ENCODE assay signal across 8 cellular contexts in the genomic region with DNA sequence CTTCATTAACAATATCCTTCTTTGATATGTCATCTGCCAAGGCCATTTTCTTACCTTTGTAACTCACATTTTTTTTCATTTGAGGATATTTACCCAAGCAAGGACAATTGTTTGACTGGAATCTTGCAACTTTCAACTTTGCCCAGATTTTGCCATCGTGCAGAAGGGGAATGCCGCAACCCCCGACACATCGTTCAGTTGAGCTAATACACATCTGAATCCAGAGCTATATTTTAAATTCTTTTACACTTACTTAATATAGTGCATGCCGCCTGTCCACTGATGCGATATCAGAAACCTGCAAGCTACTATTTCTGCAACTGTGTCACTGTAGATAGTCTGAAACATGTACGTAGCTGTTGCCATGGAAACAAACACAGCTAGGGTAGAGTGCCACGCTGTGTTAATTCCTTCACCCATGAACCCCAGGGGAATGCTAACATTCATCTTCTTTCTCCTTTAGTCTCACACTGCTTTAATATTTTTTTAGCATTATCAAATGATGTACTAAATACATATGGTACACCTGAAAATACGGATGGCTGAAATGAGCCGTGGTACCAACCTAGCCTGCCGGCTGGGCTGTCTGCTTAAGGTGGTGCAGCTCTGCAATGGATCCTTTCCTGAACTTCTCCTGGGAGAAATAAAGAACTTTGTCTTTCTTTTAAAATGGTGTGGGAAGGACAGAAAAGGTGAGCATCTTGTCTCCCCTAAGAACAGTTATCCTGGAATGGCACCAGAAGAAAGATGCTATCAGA.
A peak's percentile ranks its signal among the peaks of the same experiment; 100 is the strongest.
DNase-seq lines count a peak whose midpoint lies in the region; ATAC-seq and TF ChIP-seq lines count a peak whose summit lies in the region.

No MANE protein-coding gene starts in this region.

- ATAC-seq in CD8-positive, alpha-beta T cell: no peak
- ATAC-seq in GM19397 (IDR thresholded peaks at IDR 0.05; ENCODE audit: unreplicated experiment) (peak; percentile 92), HG03139 (IDR thresholded peaks at IDR 0.05; ENCODE audit: unreplicated experiment) (peak; percentile 79)

- H3K4me3 Mint-ChIP-seq in CD8-positive, alpha-beta T cell: no peak overlapping the region
- H3K4me3 Mint-ChIP-seq in activated T-helper 1 cell treated with anti-CD3 and anti-CD28 coated beads, Interleukin-12 subunit alpha, Interleukin-12 subunit beta, Interleukin-2, Interleukin-4 antibody, amounts not matched to agents 30 ng/mL and 10 ng/mL and 1 ng/mL, durations not matched to agents 14 hours and 24 hours and 36 hours: no peak overlapping the region

- no peak for TF ChIP-seq CTCF in CD8-positive, alpha-beta T cell (IDR thresholded peaks at IDR 0.05)
- no peak for TF ChIP-seq CTCF in dorsolateral prefrontal cortex (IDR thresholded peaks at IDR 0.05 in 54 of 56, conservative IDR thresholded peaks at IDR 0.05 in 2 of 56; ENCODE audit: low read depth in 1 of 56, partially characterized antibody in 56 of 56)

- H3K36me3 Mint-ChIP-seq in CD8-positive, alpha-beta T cell: peaks cover 19% of the 10 kb centered on the region
- H3K36me3 Mint-ChIP-seq in activated T-helper 1 cell treated with anti-CD3 and anti-CD28 coated beads, Interleukin-12 subunit alpha, Interleukin-12 subunit beta, Interleukin-2, Interleukin-4 antibody, amounts not matched to agents 30 ng/mL and 10 ng/mL and 1 ng/mL, durations not matched to agents 14 hours and 24 hours and 36 hours (ENCODE audit: low read depth): peaks cover 3% of the 10 kb centered on the region

- peaks cover 46% of the 10 kb centered on the region for H3K4me1 Mint-ChIP-seq in CD8-positive, alpha-beta T cell (ENCODE audit: low read depth)
- no peaks in the 10 kb centered on the region for H3K4me1 Mint-ChIP-seq in activated T-helper 1 cell treated with anti-CD3 and anti-CD28 coated beads, Interleukin-12 subunit alpha, Interleukin-12 subunit beta, Interleukin-2, Interleukin-4 antibody, amounts not matched to agents 30 ng/mL and 10 ng/mL and 1 ng/mL, durations not matched to agents 14 hours and 24 hours and 36 hours (ENCODE audit: low read depth)

- no peaks in the 10 kb centered on the region for H3K9me3 ChIP-seq in CD8-positive, alpha-beta T cell (ENCODE audit: low read length)

- no peaks in the 10 kb centered on the region for H3K36me3 ChIP-seq in CD8-positive, alpha-beta T cell (ENCODE audit: insufficient read depth, low read length)

- CTCF ChIA-PET in CD8-positive, alpha-beta T cell (lab: Charles Lee): interaction anchor here (0.8 to 1.5 kb wide), 4 partner anchors 8 to 317 kb away, joined by 3 to 4 read pairs (median 3); no protein-coding TSS in a partner anchor

- H3K27me3 ChIP-seq in CD8-positive, alpha-beta T cell (ENCODE audit: insufficient read depth, low read length): no peaks in the 10 kb centered on the region
- no peaks in the 10 kb centered on the region for H3K27me3 ChIP-seq in dorsolateral prefrontal cortex

- H3K4me3 ChIP-seq in CD8-positive, alpha-beta T cell (ENCODE audit: low read depth, low read length): no peak overlapping the region
- H3K4me3 ChIP-seq in dorsolateral prefrontal cortex: peak overlapping the region in 51 of 59 donors; percentile 1 to 59 (median 39)

- H3K27ac Mint-ChIP-seq in CD8-positive, alpha-beta T cell: peak overlapping the region; percentile 28
- H3K27ac Mint-ChIP-seq in activated T-helper 1 cell treated with anti-CD3 and anti-CD28 coated beads, Interleukin-12 subunit alpha, Interleukin-12 subunit beta, Interleukin-2, Interleukin-4 antibody, amounts not matched to agents 30 ng/mL and 10 ng/mL and 1 ng/mL, durations not matched to agents 14 hours and 24 hours and 36 hours: no peak overlapping the region

- POLR2A ChIA-PET in CD8-positive, alpha-beta T cell (lab: Charles Lee): interaction anchor here (0.7 to 1.2 kb wide), 4 partner anchors 10 to 273 kb away, joined by 3 to 4 read pairs (median 4); no protein-coding TSS in a partner anchor

- H3K27me3 Mint-ChIP-seq in CD8-positive, alpha-beta T cell (ENCODE audit: low read depth): no peaks in the 10 kb centered on the region
- no peaks in the 10 kb centered on the region for H3K27me3 Mint-ChIP-seq in activated T-helper 1 cell treated with anti-CD3 and anti-CD28 coated beads, Interleukin-12 subunit alpha, Interleukin-12 subunit beta, Interleukin-2, Interleukin-4 antibody, amounts not matched to agents 30 ng/mL and 10 ng/mL and 1 ng/mL, durations not matched to agents 14 hours and 24 hours and 36 hours (ENCODE audit: insufficient read depth)

- no peaks in the 10 kb centered on the region for H3K4me1 ChIP-seq in CD8-positive, alpha-beta T cell (ENCODE audit: insufficient read depth, low read length)

- H3K27ac ChIP-seq in CD8-positive, alpha-beta T cell (ENCODE audit: low read depth, low read length): no peak overlapping the region
- H3K27ac ChIP-seq in dorsolateral prefrontal cortex: peak overlapping the region in 1 of 59 donors; percentile 38

- no peaks in the 10 kb centered on the region for H3K9me3 Mint-ChIP-seq in CD8-positive, alpha-beta T cell
- no peaks in the 10 kb centered on the region for H3K9me3 Mint-ChIP-seq in activated T-helper 1 cell treated with anti-CD3 and anti-CD28 coated beads, Interleukin-12 subunit alpha, Interleukin-12 subunit beta, Interleukin-2, Interleukin-4 antibody, amounts not matched to agents 30 ng/mL and 10 ng/mL and 1 ng/mL, durations not matched to agents 14 hours and 24 hours and 36 hours

- intact Hi-C loops in CD8-positive, alpha-beta T cell (cut with DNase I, micrococcal nuclease): no loop called here
- intact Hi-C loops in dorsolateral prefrontal cortex (cut with DNase I): no loop called here
- intact Hi-C loops in activated T-helper 1 cell treated with anti-CD3 and anti-CD28 coated beads, Interleukin-12 subunit alpha, Interleukin-12 subunit beta, Interleukin-2, Interleukin-4 antibody, amounts not matched to agents 30 ng/mL and 10 ng/mL and 1 ng/mL, durations not matched to agents 14 hours and 24 hours and 36 hours (cut with micrococcal nuclease): no loop called here

- DNase-seq in CD8-positive, alpha-beta T cell: no peak
- DNase-seq in dorsolateral prefrontal cortex (peak in 2 of 10 donors; percentile 5 to 49), SIG-M5 (lab: John Stamatoyannopoulos, UW) (no peak), NCI-H510A (lab: John Stamatoyannopoulos, UW) (no peak), iPS-NIHi7 (ENCODE audit: extremely low spot score) (no peak)
- no peak for DNase-seq in activated T-helper 1 cell treated with anti-CD3 and anti-CD28 coated beads, Interleukin-12 subunit alpha, Interleukin-12 subunit beta, Interleukin-2, Interleukin-4 antibody, amounts not matched to agents 30 ng/mL and 10 ng/mL and 1 ng/mL, durations not matched to agents 14 hours and 24 hours and 36 hours (ENCODE audit: low spot score)
